ENCODE assay signal across 1 cellular context in genomic region chr7:116598278-116598677, GRCh38.
TF ChIP-seq lines count a peak whose summit lies in the region.

No MANE protein-coding gene starts in this region.

TF ChIP-seq in HepG2, 621 proteins besides CTCF, POLR2A, EP300 and RAD21 (continues in another document):
- TF ChIP-seq ZNF138 (CRISPR knock-in tag; IDR thresholded peaks at IDR 0.05; ENCODE audit: low read depth) (no peak), SMAD1 (CRISPR knock-in tag; IDR thresholded peaks at IDR 0.05; ENCODE audit: borderline replicate concordance, low read depth) (no peak), ZNF761 (CRISPR knock-in tag; conservative IDR thresholded peaks at IDR 0.05) (no peak), ZNF468 (CRISPR knock-in tag; IDR thresholded peaks at IDR 0.05) (no peak), HNF4A (CRISPR knock-in tag; IDR thresholded peaks at IDR 0.05) (peak; percentile 63), THAP11 (CRISPR knock-in tag; IDR thresholded peaks at IDR 0.05) (peak; percentile 25; the same call in 1 of the 2 replicates), ARHGAP35 (CRISPR knock-in tag; IDR thresholded peaks at IDR 0.05; ENCODE audit: borderline replicate concordance) (no peak), POLR2AphosphoS2 (IDR thresholded peaks at IDR 0.05; ENCODE audit: low read depth, low read length) (no peak), HIVEP1 (CRISPR knock-in tag; IDR thresholded peaks at IDR 0.05) (no peak), ZNF883 (CRISPR knock-in tag; IDR thresholded peaks at IDR 0.05; ENCODE audit: not compliant biosample characterization) (no peak), PPARG (CRISPR knock-in tag; conservative IDR thresholded peaks at IDR 0.05) (no peak), ZNF556 (CRISPR knock-in tag; IDR thresholded peaks at IDR 0.05; ENCODE audit: borderline replicate concordance) (no peak), MLLT10 (CRISPR knock-in tag; IDR thresholded peaks at IDR 0.05) (no peak), ZIK1 (CRISPR knock-in tag; IDR thresholded peaks at IDR 0.05; ENCODE audit: borderline replicate concordance, low read depth) (no peak), ZNF775 (CRISPR knock-in tag; IDR thresholded peaks at IDR 0.05; ENCODE audit: borderline replicate concordance) (no peak), ISL2 (CRISPR knock-in tag; IDR thresholded peaks at IDR 0.05) (0 out of 2 replicates have a peak, but pooled peaks have one; percentile 15), KDM2A (CRISPR knock-in tag; IDR thresholded peaks at IDR 0.05; ENCODE audit: borderline replicate concordance, low read depth) (0 out of 2 replicates have a peak, but pooled peaks have one; percentile 42), CBX2 (IDR thresholded peaks at IDR 0.05; ENCODE audit: low read depth, low read length) (no peak), CBX2 (CRISPR knock-in tag; IDR thresholded peaks at IDR 0.05; ENCODE audit: low read depth) (no peak), MEF2D (CRISPR knock-in tag; IDR thresholded peaks at IDR 0.05) (no peak), STAG1 (CRISPR knock-in tag; IDR thresholded peaks at IDR 0.05) (peak; percentile 88), SMARCE1 (IDR thresholded peaks at IDR 0.05; ENCODE audit: borderline replicate concordance) (no peak), HNF1B (CRISPR knock-in tag; IDR thresholded peaks at IDR 0.05) (no peak), ZNF768 (CRISPR knock-in tag; IDR thresholded peaks at IDR 0.05) (no peak), UBTF (CRISPR knock-in tag; IDR thresholded peaks at IDR 0.05) (no peak), CEBPG (CRISPR knock-in tag; IDR thresholded peaks at IDR 0.05) (no peak), ZMYM3 (CRISPR knock-in tag; IDR thresholded peaks at IDR 0.05) (no peak), ATF4 (CRISPR knock-in tag; IDR thresholded peaks at IDR 0.05) (no peak), ZNF891 (CRISPR knock-in tag; IDR thresholded peaks at IDR 0.05) (0 out of 2 replicates have a peak, but pooled peaks have one; percentile 32), NPAS2 (CRISPR knock-in tag; IDR thresholded peaks at IDR 0.05; ENCODE audit: borderline replicate concordance) (no peak), ARID3A (IDR thresholded peaks at IDR 0.05; ENCODE audit: low read depth, low read length) (no peak), ZNF207 (IDR thresholded peaks at IDR 0.05; ENCODE audit: borderline replicate concordance) (no peak), SMYD3 (CRISPR knock-in tag; IDR thresholded peaks at IDR 0.05) (no peak), HOXA9 (CRISPR knock-in tag; IDR thresholded peaks at IDR 0.05; ENCODE audit: borderline replicate concordance) (no peak), REPIN1 (CRISPR knock-in tag; IDR thresholded peaks at IDR 0.05; ENCODE audit: borderline replicate concordance, low read depth) (0 out of 2 replicates have a peak, but pooled peaks have one; percentile 23), IKZF5 (CRISPR knock-in tag; IDR thresholded peaks at IDR 0.05) (no peak), ZNF629 (CRISPR knock-in tag; conservative IDR thresholded peaks at IDR 0.05) (no peak), MAX (IDR thresholded peaks at IDR 0.05) (peak; percentile 42; the same call in 1 of the 2 replicates), ZNF839 (CRISPR knock-in tag; IDR thresholded peaks at IDR 0.05; ENCODE audit: borderline replicate concordance) (no peak), RXRA (CRISPR knock-in tag; IDR thresholded peaks at IDR 0.05) (no peak), ZMYM4 (CRISPR knock-in tag; IDR thresholded peaks at IDR 0.05) (peak; percentile 58; the same call in 1 of the 2 replicates), PAF1 (CRISPR knock-in tag; IDR thresholded peaks at IDR 0.05) (no peak), SALL1 (CRISPR knock-in tag; IDR thresholded peaks at IDR 0.05) (peak; percentile 79), ZBTB7B (CRISPR knock-in tag; IDR thresholded peaks at IDR 0.05) (no peak), ESRRA (CRISPR knock-in tag; IDR thresholded peaks at IDR 0.05; ENCODE audit: low read depth) (no peak), ATF7-NPFF (CRISPR knock-in tag; IDR thresholded peaks at IDR 0.05; ENCODE audit: low read depth) (no peak), TBL1XR1 (IDR thresholded peaks at IDR 0.05; ENCODE audit: borderline replicate concordance, low read length, partially characterized antibody) (no peak), YEATS2 (CRISPR knock-in tag; IDR thresholded peaks at IDR 0.05; ENCODE audit: borderline replicate concordance) (no peak), DNMT1 (CRISPR knock-in tag; IDR thresholded peaks at IDR 0.05) (no peak), ZBTB39 (CRISPR knock-in tag; IDR thresholded peaks at IDR 0.05) (no peak), SALL2 (CRISPR knock-in tag; IDR thresholded peaks at IDR 0.05) (no peak), ZFY (CRISPR knock-in tag; IDR thresholded peaks at IDR 0.05) (no peak), RARA (CRISPR knock-in tag; IDR thresholded peaks at IDR 0.05) (no peak), ZBTB26 (CRISPR knock-in tag; IDR thresholded peaks at IDR 0.05; ENCODE audit: borderline replicate concordance) (no peak), ZNF331 (CRISPR knock-in tag; IDR thresholded peaks at IDR 0.05) (0 out of 2 replicates have a peak, but pooled peaks have one; percentile 29), SMC3 (IDR thresholded peaks at IDR 0.05; ENCODE audit: low read length) (peak; percentile 60), FOXA3 (CRISPR knock-in tag; IDR thresholded peaks at IDR 0.05) (0 out of 2 replicates have a peak, but pooled peaks have one; percentile 13), TEAD3 (CRISPR knock-in tag; optimal IDR thresholded peaks at IDR 0.05; ENCODE audit: borderline replicate concordance) (peak; percentile 31), FOXC1 (CRISPR knock-in tag; IDR thresholded peaks at IDR 0.05; ENCODE audit: borderline replicate concordance) (0 out of 2 replicates have a peak, but pooled peaks have one; percentile 44), ZNF687 (CRISPR knock-in tag; IDR thresholded peaks at IDR 0.05) (peak; percentile 54), SP4 (CRISPR knock-in tag; IDR thresholded peaks at IDR 0.05) (no peak), ZNF510 (CRISPR knock-in tag; IDR thresholded peaks at IDR 0.05; ENCODE audit: low read depth) (no peak), TEAD2 (CRISPR knock-in tag; IDR thresholded peaks at IDR 0.05) (no peak)
